9 cellular contexts compared by ENCODE assay signal in genomic region chr12:4909734-4910501, GRCh38. TPM values are rescaled to one million over a fixed set of nuclear protein-coding genes. Genes with fewer than 3 reads are reported as not detected.
A peak's percentile ranks its signal among the peaks of the same experiment; 100 is the strongest.
DNase-seq lines count a peak whose midpoint lies in the region; ATAC-seq and TF ChIP-seq lines count a peak whose summit lies in the region.
"Had no signal": no experiment of that assay in that cellular context is flagged by ENCODE, and none has a peak within 500 bp of the region (broad histone marks: within the 10 kb centered on the region; RNA-seq: fewer than 3 reads in every experiment).

TSS of gene KCNA1 (plus strand) at chr12:4909905. CDS start at chr12:4911379, 1,474 bp downstream.

- H3K27me3 ChIP-seq in duodenal mucosa (ENCODE audit: control insufficient read depth in 1 of 2, insufficient read depth in 2 of 2, low read length in 2 of 2): peaks cover 49 to 75% of the 10 kb centered on the region in 2 donors
- peaks cover 81% of the 10 kb centered on the region for H3K27me3 ChIP-seq in mononuclear cell (ENCODE audit: insufficient read depth, low read length)
- peaks cover 80% of the 10 kb centered on the region for H3K27me3 ChIP-seq in upper lobe of right lung

- peak within 1 kb of the TSS; percentile 52 to 61 for H3K4me3 ChIP-seq in duodenal mucosa (ENCODE audit: low read depth in 1 of 2, low read length in 2 of 2)
- H3K4me3 ChIP-seq in mononuclear cell (ENCODE audit: low read length): peak within 1 kb of the TSS; percentile 6
- peak within 1 kb of the TSS; percentile 39 for H3K4me3 ChIP-seq in upper lobe of right lung
- H3K4me3 ChIP-seq: K562 had no signal

- intact Hi-C loops in upper lobe of right lung (cut with DNase I): no loop called here

- H3K27ac ChIP-seq in duodenal mucosa (ENCODE audit: low read depth, low read length): no peak within 1 kb of the TSS
- H3K27ac ChIP-seq in upper lobe of right lung: no peak within 1 kb of the TSS

- H3K9me3 ChIP-seq in duodenal mucosa (ENCODE audit: control insufficient read depth in 1 of 2, low read length in 2 of 2): no peaks in the 10 kb centered on the region
- H3K9me3 ChIP-seq in mononuclear cell (ENCODE audit: low read depth, low read length): no peaks in the 10 kb centered on the region
- H3K9me3 ChIP-seq in upper lobe of right lung: no peaks in the 10 kb centered on the region

- no peaks in the 10 kb centered on the region for H3K36me3 ChIP-seq in duodenal mucosa (ENCODE audit: control insufficient read depth in 1 of 2, insufficient read depth in 2 of 2, low read length in 2 of 2)
- H3K36me3 ChIP-seq in upper lobe of right lung: no peaks in the 10 kb centered on the region

- H3K9ac ChIP-seq in duodenal mucosa (ENCODE audit: low read depth in 1 of 2, low read length in 2 of 2): no peak within 1 kb of the TSS

- ATAC-seq in upper lobe of right lung: peak; percentile 19
- no peak for ATAC-seq in HG03469 (IDR thresholded peaks at IDR 0.05; ENCODE audit: unreplicated experiment)
- ATAC-seq: K562 had no signal

- TF ChIP-seq CTCF in upper lobe of right lung (IDR thresholded peaks at IDR 0.05): no peak

- H3K4me1 ChIP-seq in duodenal mucosa (ENCODE audit: control insufficient read depth in 1 of 2, insufficient read depth in 2 of 2, low read length in 2 of 2) (peaks cover 0 to 9% of the 10 kb centered on the region in 2 donors), mononuclear cell (ENCODE audit: insufficient read depth, low read length) (peaks cover 14% of the 10 kb centered on the region), upper lobe of right lung (peaks cover 23% of the 10 kb centered on the region)

- DNase-seq in GM03348 (ENCODE audit: low spot score): peak; percentile 43
- DNase-seq in NCI-H2029 treated with DMSO at 0.1 percent for 48 hours (lab: John Stamatoyannopoulos, UW): peak; percentile 60
- no peak for DNase-seq in upper lobe of right lung
- DNase-seq in NCI-H510A (lab: John Stamatoyannopoulos, UW): no peak
- DNase-seq in Kasumi-1 (lab: John Stamatoyannopoulos, UW): no peak

RNA-seq across cellular contexts. Expression of gene KCNA1, which starts in this region (rescaled TPM):
- total RNA-seq in mononuclear cell: under 0.01 TPM
- not detected for total RNA-seq in upper lobe of right lung
- total RNA-seq: K562 had no signal

Comparison
In these comparisons a context has a peak if more than half of its experiments do, and no peak if none do; other contexts are left out.
1. Peak in ATAC-seq and H3K4me3 ChIP-seq in upper lobe of right lung; RNA of the gene not detected or under 1 TPM.
2. DNase-seq: peak in GM03348 (single experiment) and NCI-H2029 treated with DMSO at 0.1 percent for 48 hours (single experiment); none in upper lobe of right lung (single experiment), NCI-H510A (single experiment) and Kasumi-1 (0 of 2).
3. H3K4me3 ChIP-seq: peak in every context shown above with its lines; median percentile 56 in duodenal mucosa; 39 in upper lobe of right lung; 6 in mononuclear cell.